Comparison of ENCODE assay signal across 8 cellular contexts in the genomic region with DNA sequence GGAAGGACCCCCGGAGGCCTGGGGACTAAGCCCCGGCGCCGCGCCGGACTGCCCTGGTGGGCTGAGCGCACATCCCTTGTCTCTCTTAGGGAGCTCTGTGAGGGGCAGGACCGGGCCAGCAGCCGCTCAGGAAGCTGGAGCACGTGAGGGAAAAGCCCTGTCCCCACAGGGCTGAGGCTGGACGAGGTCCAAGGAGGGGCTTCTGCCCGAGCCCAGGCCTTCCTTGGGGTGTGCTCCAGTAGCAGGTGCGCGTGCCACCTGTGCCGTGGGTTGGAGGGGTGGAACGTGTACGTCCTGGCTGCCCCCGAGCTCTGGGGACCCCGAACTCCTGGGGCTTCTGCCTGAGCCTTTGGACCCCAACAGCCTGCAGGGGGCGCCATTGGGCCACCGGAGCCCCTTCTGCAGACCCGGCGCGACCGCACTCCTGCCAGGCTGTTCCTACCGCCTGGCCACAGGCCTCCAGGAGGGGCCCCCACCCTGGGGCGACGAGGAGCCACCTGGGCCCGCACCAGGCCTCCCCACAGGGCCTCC. TPM values are rescaled to one million over a fixed set of nuclear protein-coding genes. Genes with fewer than 3 reads are reported as not detected.
DNase-seq lines count a peak whose midpoint lies in the region; ATAC-seq lines count a peak whose summit lies in the region.

No MANE protein-coding gene starts in this region.

- intact Hi-C loops in Right ventricle myocardium inferior (cut with DNase I) = no loop called here

- ATAC-seq in Right ventricle myocardium inferior (no peak), HG02798 (IDR thresholded peaks at IDR 0.05; ENCODE audit: poor library complexity, unreplicated experiment) (no peak), HG02840 (IDR thresholded peaks at IDR 0.05; ENCODE audit: low FRiP score, unreplicated experiment) (no peak)

- DNase-seq in GF-D8 (lab: John Stamatoyannopoulos, UW) = peak; percentile 47
- DNase-seq in M059J (ENCODE audit: low read depth) = peak; percentile 67
- DNase-seq in SKM-1 (lab: John Stamatoyannopoulos, UW; ENCODE audit: unreplicated experiment) = peak; percentile 68
- DNase-seq in activated naive CD4-positive, alpha-beta T cell treated with Interleukin-2 at 50 U/mL for 16 hours = peak; percentile 79
- DNase-seq in Right ventricle myocardium inferior (ENCODE audit: missing footprints) = peak; percentile 83
- peak; percentile 89 for DNase-seq in retina

RNA-seq across cellular contexts. Expression of gene TACC3, which starts 27.2 kb away (rescaled TPM):
- total RNA-seq in M059J (2014; rRNA removed; shearing (Covaris generic)) = 24.0 and 40.6 TPM in 2 replicates
- 7.0 TPM for total RNA-seq in Right ventricle myocardium inferior

RNA-seq across cellular contexts. Expression of gene TMEM129, which starts 27.4 kb away (rescaled TPM):
- total RNA-seq in M059J (2014; rRNA removed; shearing (Covaris generic)) = 25.0 and 37.6 TPM in 2 replicates
- 26.3 TPM for total RNA-seq in Right ventricle myocardium inferior

RNA-seq across cellular contexts. Expression of gene SLBP, which starts 36.4 kb away (rescaled TPM):
- 135 and 161 TPM in 2 replicates for total RNA-seq in M059J (2014; rRNA removed; shearing (Covaris generic))
- 13.7 TPM for total RNA-seq in Right ventricle myocardium inferior

RNA-seq across cellular contexts. Expression of gene FGFR3, which starts 44.6 kb away (rescaled TPM):
- 1.4 and 1.9 TPM in 2 replicates for total RNA-seq in M059J (2014; rRNA removed; shearing (Covaris generic))
- total RNA-seq in Right ventricle myocardium inferior = 1.8 TPM
